ENCODE assay signal across 8 cellular contexts in the genomic region with DNA sequence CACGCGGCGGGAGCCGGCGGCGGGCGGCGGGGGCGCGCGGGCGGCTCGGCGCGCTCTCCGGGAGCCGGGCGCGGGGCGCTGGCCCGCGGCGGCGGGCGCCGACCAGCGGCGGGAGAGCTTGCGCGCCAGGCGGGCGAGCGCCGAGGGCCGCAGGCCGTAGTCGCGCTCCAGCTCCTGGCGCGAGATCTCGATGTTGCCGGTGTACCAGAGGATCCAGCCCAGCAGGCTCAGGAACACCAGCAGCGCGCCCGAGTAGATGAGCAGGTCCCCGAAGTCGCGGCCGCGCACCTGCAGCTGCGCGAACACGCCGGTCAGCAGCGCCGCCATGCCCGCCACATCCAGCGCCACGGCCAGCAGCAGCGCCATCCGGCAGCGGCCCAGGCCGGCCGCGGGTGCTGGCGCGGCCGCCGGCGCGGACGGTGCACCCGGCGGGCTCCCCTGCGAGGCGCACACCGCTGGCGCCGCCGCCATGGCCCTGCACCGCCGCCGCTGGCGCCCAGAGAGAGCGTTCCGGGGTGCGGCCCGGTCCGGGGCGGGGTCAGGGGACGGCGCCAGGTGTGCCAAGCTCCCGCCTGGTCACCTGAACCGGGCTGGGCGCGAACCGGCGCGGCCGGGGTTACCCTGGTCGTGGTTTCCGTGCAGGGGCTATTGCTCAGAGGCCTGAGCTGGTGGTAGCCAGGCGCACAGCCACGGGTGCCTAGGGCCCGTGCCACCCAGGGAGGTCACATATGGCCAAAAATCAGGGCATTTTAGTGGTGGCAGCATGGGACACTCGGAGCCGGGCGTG. TPM values are rescaled to one million over a fixed set of nuclear protein-coding genes. Genes with fewer than 3 reads are reported as not detected.
DNase-seq lines count a peak whose midpoint lies in the region; ATAC-seq and TF ChIP-seq lines count a peak whose summit lies in the region.

A gene with protein sequence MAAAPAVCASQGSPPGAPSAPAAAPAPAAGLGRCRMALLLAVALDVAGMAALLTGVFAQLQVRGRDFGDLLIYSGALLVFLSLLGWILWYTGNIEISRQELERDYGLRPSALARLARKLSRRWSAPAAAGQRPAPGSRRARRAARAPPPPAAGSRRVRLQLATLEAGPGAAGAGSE (minus strand): TSS at position 504 of the 787 bp plus-strand sequence. CDS start 33 bp downstream, at position 471.

- peak within 1 kb of the TSS; percentile 97 for H3K9ac ChIP-seq in SK-N-SH

- peaks cover 30% of the 10 kb centered on the region for H4K20me1 ChIP-seq in SK-N-SH (ENCODE audit: insufficient read depth)

- CTCF ChIA-PET in SK-N-SH (lab: Yijun Ruan, JAX), result interaction anchor here (0.5 to 2.9 kb wide), 27 partner anchors 11 to 270 kb away, joined by 3 to 33 read pairs (median 4); a partner anchor contains a TSS

- H3K4me3 ChIP-seq in SK-N-SH (ENCODE audit: low read depth in 2 of 2, low read length in 1 of 2) (peak within 1 kb of the TSS; percentile 86 to 97), ascending aorta (peak within 1 kb of the TSS; percentile 68 to 91), right atrium auricular region (peak within 1 kb of the TSS; percentile 58 to 82), psoas muscle (peak within 1 kb of the TSS; percentile 81)

- peaks cover 14% of the 10 kb centered on the region for H3F3A ChIP-seq in SK-N-SH (replicated peaks; ENCODE audit: insufficient read depth)

- H3K4me2 ChIP-seq in SK-N-SH, result peak within 1 kb of the TSS; percentile 78

- ATAC-seq in psoas muscle, result peak in 3 of 4 donors; percentile 10 to 22 (median 14)
- ATAC-seq in GM21526 (IDR thresholded peaks at IDR 0.05; ENCODE audit: low FRiP score, unreplicated experiment), result no peak

- H3K4me1 ChIP-seq in SK-N-SH (ENCODE audit: control insufficient read depth in 1 of 2, insufficient read depth in 2 of 2, low read depth in 1 of 2, low read length in 1 of 2), result peaks cover 17 to 38% of the 10 kb centered on the region in 2 experiments; a peak in 3 of 4 replicates
- H3K4me1 ChIP-seq in ascending aorta, result peaks cover 11 to 39% of the 10 kb centered on the region in 2 donors
- peaks cover 0 to 45% of the 10 kb centered on the region in 2 donors for H3K4me1 ChIP-seq in right atrium auricular region
- peaks cover 32% of the 10 kb centered on the region for H3K4me1 ChIP-seq in psoas muscle

- no peaks in the 10 kb centered on the region for H3K9me3 ChIP-seq in SK-N-SH
- no peaks in the 10 kb centered on the region for H3K9me3 ChIP-seq in ascending aorta
- H3K9me3 ChIP-seq in right atrium auricular region, result no peaks in the 10 kb centered on the region
- H3K9me3 ChIP-seq in psoas muscle, result no peaks in the 10 kb centered on the region

- H3K27ac ChIP-seq in SK-N-SH (ENCODE audit: low read depth in 2 of 2, low read length in 1 of 2) (peak within 1 kb of the TSS; percentile 98), ascending aorta (peak within 1 kb of the TSS; percentile 92 to 93), right atrium auricular region (peak within 1 kb of the TSS; percentile 91 to 92), psoas muscle (peak within 1 kb of the TSS; percentile 86)

- TF ChIP-seq CTCF in SK-N-SH (IDR thresholded peaks at IDR 0.05), result peak; percentile 16; the same call in 1 of the 2 replicates
- peak in 2 of 3 experiments; percentile 17 to 27 for TF ChIP-seq CTCF in ascending aorta (IDR thresholded peaks at IDR 0.05)
- peak in 1 of 2 donors; percentile 45 for TF ChIP-seq CTCF in right atrium auricular region (IDR thresholded peaks at IDR 0.05)
- TF ChIP-seq CTCF in psoas muscle (IDR thresholded peaks at IDR 0.05), result peak; percentile 23

- POLR2A ChIA-PET in SK-N-SH (lab: Yijun Ruan, JAX), result interaction anchor here (0.6 to 1.9 kb wide), 9 partner anchors 15 to 167 kb away, joined by 3 to 12 read pairs (median 3); a partner anchor contains a TSS

- H3K27me3 ChIP-seq in SK-N-SH (ENCODE audit: insufficient read depth) (no peaks in the 10 kb centered on the region), ascending aorta (no peaks in the 10 kb centered on the region), right atrium auricular region (no peaks in the 10 kb centered on the region), psoas muscle (ENCODE audit: insufficient read depth in 3 of 3, low read length in 2 of 3) (no peaks in the 10 kb centered on the region)

- H3K79me2 ChIP-seq in SK-N-SH (ENCODE audit: insufficient read depth), result peaks cover 32% of the 10 kb centered on the region

- intact Hi-C loops in ascending aorta (cut with DNase I), result loop anchor here (2.0 to 10.0 kb wide), 3 partner anchors 77 to 201 kb away; a partner anchor contains a TSS
- intact Hi-C loops in psoas muscle (cut with DNase I), result loop anchor here (5.0 to 10.0 kb wide), 4 partner anchors 42 to 271 kb away; a partner anchor contains a TSS

- peak; percentile 38 for TF ChIP-seq RAD21 in SK-N-SH (IDR thresholded peaks at IDR 0.05; ENCODE audit: low read length)

- H2AFZ ChIP-seq in SK-N-SH (ENCODE audit: low read depth), result peak within 1 kb of the TSS; percentile 94

- 21% methylated on average over 22 of the region's 108 CpGs for WGBS in SK-N-SH (ENCODE audit: low lambda C conversion rate)
- WGBS in psoas muscle, 3 donors, result 3 to 6% (median 6%) methylated on average over 56 to 108 of the region's 108 CpGs

- no peaks in the 10 kb centered on the region for H3K9me2 ChIP-seq in SK-N-SH

- peak; percentile 63 for DNase-seq in DMS79 treated with DMSO at 0.1 percent for 48 hours (lab: John Stamatoyannopoulos, UW)
- DNase-seq in HuH-7.5 (ENCODE audit: low spot score), result peak; percentile 90
- DNase-seq in SK-N-SH, result peak; percentile 88
- DNase-seq in ascending aorta (ENCODE audit: low spot score in 2 of 2), result peak in 1 of 2 donors; percentile 78
- no peak for DNase-seq in right atrium auricular region (ENCODE audit: low spot score)
- peak; percentile 62 to 80 for DNase-seq in psoas muscle
- DNase-seq in COLO829 (ENCODE audit: low spot score), result no peak

- H3K36me3 ChIP-seq in SK-N-SH (replicated peaks in 1 of 2; ENCODE audit: control insufficient read depth in 1 of 2, insufficient read depth in 2 of 2, low read length in 1 of 2), result peaks cover 22 to 28% of the 10 kb centered on the region in 2 experiments
- H3K36me3 ChIP-seq in ascending aorta, result peaks cover 17 to 20% of the 10 kb centered on the region in 2 donors
- H3K36me3 ChIP-seq in right atrium auricular region, result peaks cover 21% of the 10 kb centered on the region
- peaks cover 8 to 26% of the 10 kb centered on the region in 2 donors for H3K36me3 ChIP-seq in psoas muscle (ENCODE audit: insufficient read depth in 1 of 2, low read depth in 1 of 2)

- no peak for TF ChIP-seq EP300 in SK-N-SH (IDR thresholded peaks at IDR 0.05; ENCODE audit: borderline replicate concordance in 1 of 2, low read depth in 1 of 2, low read length in 1 of 2)

TF ChIP-seq in SK-N-SH, 30 proteins besides CTCF, POLR2A, EP300 and RAD21:
- TF ChIP-seq SMC3 (IDR thresholded peaks at IDR 0.05; ENCODE audit: low read depth, low read length) (peak; percentile 36), RXRA (IDR thresholded peaks at IDR 0.05; ENCODE audit: borderline replicate concordance, low read depth) (no peak), CHD2 (IDR thresholded peaks at IDR 0.05; ENCODE audit: low read length, partially characterized antibody) (peak; percentile 62)
- TF ChIP-seq, protein P1, sequence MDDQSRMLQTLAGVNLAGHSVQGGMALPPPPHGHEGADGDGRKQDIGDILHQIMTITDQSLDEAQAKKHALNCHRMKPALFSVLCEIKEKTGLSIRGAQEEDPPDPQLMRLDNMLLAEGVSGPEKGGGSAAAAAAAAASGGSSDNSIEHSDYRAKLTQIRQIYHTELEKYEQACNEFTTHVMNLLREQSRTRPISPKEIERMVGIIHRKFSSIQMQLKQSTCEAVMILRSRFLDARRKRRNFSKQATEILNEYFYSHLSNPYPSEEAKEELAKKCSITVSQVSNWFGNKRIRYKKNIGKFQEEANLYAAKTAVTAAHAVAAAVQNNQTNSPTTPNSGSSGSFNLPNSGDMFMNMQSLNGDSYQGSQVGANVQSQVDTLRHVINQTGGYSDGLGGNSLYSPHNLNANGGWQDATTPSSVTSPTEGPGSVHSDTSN (IDR thresholded peaks at IDR 0.05), result no peak
- TF ChIP-seq, protein P2, sequence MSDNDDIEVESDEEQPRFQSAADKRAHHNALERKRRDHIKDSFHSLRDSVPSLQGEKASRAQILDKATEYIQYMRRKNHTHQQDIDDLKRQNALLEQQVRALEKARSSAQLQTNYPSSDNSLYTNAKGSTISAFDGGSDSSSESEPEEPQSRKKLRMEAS (IDR thresholded peaks at IDR 0.05; ENCODE audit: low read depth), result peak; percentile 45; the same call in 1 of the 2 replicates
TF ChIP-seq in SK-N-SH: peak in this region for 3.

RNA-seq across cellular contexts. Expression of the gene that starts here (rescaled TPM):
- 0.08 and 0.12 TPM in 2 replicates for polyA plus RNA-seq in SK-N-SH (2012; rRNA removed)
- 0.03 and 0.05 TPM in 2 replicates for polyA plus RNA-seq in SK-N-SH (2012; cell fraction: cytosol; rRNA removed)
- 0.12 TPM in 1 of 2 replicates, not detected in the other for polyA plus RNA-seq in SK-N-SH (2012; cell fraction: nucleus; rRNA removed)
- total RNA-seq in ascending aorta, result not detected
- total RNA-seq in right atrium auricular region, result 1 to 10 TPM in 1 of 2 donors, not detected in 1; 1.2 TPM
- 1 to 10 TPM in 2 of 4 donors, under 1 TPM in 2; 0.28 to 2.9 (median 0.91) TPM for total RNA-seq in psoas muscle
- under 1 TPM in 2 of 3 donors, not detected in 1; 0.10 to 0.17 TPM for polyA plus RNA-seq in psoas muscle

Comparison
In these comparisons a context has a peak if more than half of its experiments do, and no peak if none do; other contexts are left out.
1. Peak in DNase-seq, H3K4me3 ChIP-seq, H3K27ac ChIP-seq, H3K9ac ChIP-seq and H3K4me2 ChIP-seq in SK-N-SH; RNA of the gene not detected or under 1 TPM.
2. DNase-seq: peak in DMS79 treated with DMSO at 0.1 percent for 48 hours (single experiment), HuH-7.5 (single experiment) and psoas muscle (2 of 2); none in right atrium auricular region (single experiment) and COLO829 (single experiment).
3. Peak in every context shown above with its lines, with median percentiles within 50 percentile points of each other: H3K27ac ChIP-seq and H3K4me3 ChIP-seq.